ENCODE assay signal across 9 cellular contexts in the genomic region with DNA sequence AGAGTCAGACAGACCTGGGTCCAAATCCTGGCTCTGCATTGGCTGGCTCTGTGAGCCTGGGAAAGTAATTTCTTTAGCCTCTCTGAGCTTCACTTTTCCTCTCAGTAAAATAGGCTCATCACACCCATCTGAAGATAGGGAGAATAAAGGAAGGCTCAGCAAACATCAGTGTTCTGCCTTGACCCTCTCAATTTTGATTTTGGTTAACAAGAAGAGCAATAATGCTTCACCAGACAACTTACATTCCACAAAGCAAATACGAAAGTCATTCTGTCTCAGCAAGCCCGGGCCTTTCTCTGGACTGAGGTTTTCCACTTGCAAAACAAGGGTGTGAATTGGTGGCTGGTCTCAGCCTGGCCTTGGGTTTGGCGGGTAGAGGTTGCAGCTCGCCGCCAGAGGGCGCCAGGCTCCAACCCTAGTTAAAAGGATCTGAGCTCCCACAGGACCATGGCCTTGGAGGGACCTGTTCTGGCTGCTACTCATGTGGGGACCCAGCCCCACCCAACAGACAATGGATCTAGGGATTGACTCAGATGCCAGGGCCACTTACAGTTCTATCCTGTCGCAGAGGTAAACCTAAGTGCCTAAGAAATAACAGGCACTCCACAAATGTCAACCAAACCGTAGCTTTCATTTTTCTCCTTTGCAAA. TPM values are rescaled to one million over a fixed set of nuclear protein-coding genes. Genes with fewer than 3 reads are reported as not detected.
DNase-seq lines count a peak whose midpoint lies in the region; ATAC-seq and TF ChIP-seq lines count a peak whose summit lies in the region.
"Had no signal": no experiment of that assay in that cellular context is flagged by ENCODE, and none has a peak within 500 bp of the region (broad histone marks: within the 10 kb centered on the region; RNA-seq: fewer than 3 reads in every experiment).

No MANE protein-coding gene starts in this region.

- no peaks in the 10 kb centered on the region for H3K4me1 ChIP-seq in CD8-positive, alpha-beta memory T cell (ENCODE audit: insufficient read depth, low read length)
- H3K4me1 ChIP-seq in colonic mucosa (no peaks in the 10 kb centered on the region), liver (ENCODE audit: control insufficient read depth in 4 of 4, insufficient read depth in 4 of 4, low read length in 3 of 4) (no peaks in the 10 kb centered on the region)

- H3K27ac Mint-ChIP-seq in CD8-positive, alpha-beta memory T cell = no peak overlapping the region
- H3K27ac Mint-ChIP-seq in activated CD4-positive, alpha-beta T cell treated with anti-CD3 and anti-CD28 coated beads, Interleukin-2, amount 10 ng/mL, durations not matched to agents 7 days and 5 days = no peak overlapping the region
- H3K27ac Mint-ChIP-seq: IgD-negative memory B cell had no signal

- TF ChIP-seq RAD21 in liver (IDR thresholded peaks at IDR 0.05) = peak; percentile 94 to 96

- ATAC-seq in HG02642 (IDR thresholded peaks at IDR 0.05; ENCODE audit: poor library complexity, unreplicated experiment) = peak; percentile 41

- 14% methylated on average over 8 of the region's 8 CpGs for WGBS in liver

- H3K9ac ChIP-seq in colonic mucosa (ENCODE audit: low read depth in 2 of 2, low read length in 2 of 2) (no peak overlapping the region), liver (ENCODE audit: low read depth in 1 of 2, low read length in 2 of 2) (no peak overlapping the region)

- POLR2A ChIA-PET in CD8-positive, alpha-beta memory T cell (lab: Charles Lee) = interaction anchor here (0.6 kb wide), 1 partner anchor 54 kb away, joined by 6 read pairs; no protein-coding TSS in a partner anchor
- POLR2A ChIA-PET in activated CD4-positive, alpha-beta T cell treated with anti-CD3 and anti-CD28 coated beads, Interleukin-2, amount 10 ng/mL, durations not matched to agents 7 days and 5 days (lab: Charles Lee) = no interaction called here

- intact Hi-C loops in colonic mucosa (cut with DNase I) = loop anchor here (5.0 kb wide), 2 partner anchors 48 to 98 kb away; no protein-coding TSS in a partner anchor

- CTCF ChIA-PET in CD8-positive, alpha-beta memory T cell (lab: Charles Lee) = interaction anchor here (0.6 to 2.6 kb wide), 35 partner anchors 10 to 401 kb away, joined by 3 to 40 read pairs (median 4); a partner anchor contains a TSS
- CTCF ChIA-PET in activated CD4-positive, alpha-beta T cell treated with anti-CD3 and anti-CD28 coated beads, Interleukin-2, amount 10 ng/mL, durations not matched to agents 7 days and 5 days (lab: Charles Lee) = interaction anchor here (0.5 to 3.3 kb wide), 26 partner anchors 11 to 207 kb away, joined by 3 to 33 read pairs (median 4); a partner anchor contains a TSS

- H3K4me3 Mint-ChIP-seq in CD8-positive, alpha-beta memory T cell = no peak overlapping the region
- no peak overlapping the region for H3K4me3 Mint-ChIP-seq in activated CD4-positive, alpha-beta T cell treated with anti-CD3 and anti-CD28 coated beads, Interleukin-2, amount 10 ng/mL, durations not matched to agents 7 days and 5 days
- H3K4me3 Mint-ChIP-seq: IgD-negative memory B cell had no signal

- peak; percentile 48 to 82 (median 67) for DNase-seq in CD8-positive, alpha-beta memory T cell
- DNase-seq in NCI-H526 (lab: John Stamatoyannopoulos, UW) (peak; percentile 63 to 83), colonic mucosa (peak; percentile 85), cortex of kidney (lab: John Stamatoyannopoulos, UW) (no peak)
- peak; percentile 83 for DNase-seq in activated CD4-positive, alpha-beta T cell treated with anti-CD3 and anti-CD28 coated beads, Interleukin-2, amount 10 ng/mL, durations not matched to agents 7 days and 5 days
- peak; percentile 44 to 74 (median 58) for DNase-seq in stimulated activated CD4-positive, alpha-beta T cell treated with anti-CD3 and anti-CD28 coated beads, TNF-alpha, amount 100 ng/mL, for 1 hour (ENCODE audit: low read depth in 3 of 3, low spot score in 1 of 3)

- no peaks in the 10 kb centered on the region for H3K9me3 ChIP-seq in CD8-positive, alpha-beta memory T cell (ENCODE audit: low read length)
- H3K9me3 ChIP-seq in colonic mucosa = no peaks in the 10 kb centered on the region
- no peaks in the 10 kb centered on the region for H3K9me3 ChIP-seq in liver (ENCODE audit: control insufficient read depth in 4 of 4, low read length in 3 of 4)

- no peaks in the 10 kb centered on the region for H3K9me3 Mint-ChIP-seq in CD8-positive, alpha-beta memory T cell
- no peaks in the 10 kb centered on the region for H3K9me3 Mint-ChIP-seq in activated CD4-positive, alpha-beta T cell treated with anti-CD3 and anti-CD28 coated beads, Interleukin-2, amount 10 ng/mL, durations not matched to agents 7 days and 5 days
- H3K9me3 Mint-ChIP-seq: IgD-negative memory B cell had no signal

- H3K27me3 ChIP-seq in CD8-positive, alpha-beta memory T cell (ENCODE audit: insufficient read depth, low read length, poor library complexity, severe bottlenecking) = no peaks in the 10 kb centered on the region
- H3K27me3 ChIP-seq in colonic mucosa (no peaks in the 10 kb centered on the region), liver (ENCODE audit: control insufficient read depth in 4 of 4, insufficient read depth in 4 of 4, low read length in 3 of 4) (no peaks in the 10 kb centered on the region)

- H3K27me3 Mint-ChIP-seq in CD8-positive, alpha-beta memory T cell = peaks cover 9 to 19% of the 10 kb centered on the region in 2 donors
- peaks cover 9% of the 10 kb centered on the region for H3K27me3 Mint-ChIP-seq in activated CD4-positive, alpha-beta T cell treated with anti-CD3 and anti-CD28 coated beads, Interleukin-2, amount 10 ng/mL, durations not matched to agents 7 days and 5 days

- TF ChIP-seq CTCF in colonic mucosa (IDR thresholded peaks at IDR 0.05) (peak; percentile 93), liver (IDR thresholded peaks at IDR 0.05; ENCODE audit: low read depth, low read length, missing input control) (peak; percentile 94)

- H3K4me1 Mint-ChIP-seq in CD8-positive, alpha-beta memory T cell = peaks cover 0 to 5% (median 0%) of the 10 kb centered on the region in 3 donors
- peaks cover 7% of the 10 kb centered on the region for H3K4me1 Mint-ChIP-seq in activated CD4-positive, alpha-beta T cell treated with anti-CD3 and anti-CD28 coated beads, Interleukin-2, amount 10 ng/mL, durations not matched to agents 7 days and 5 days
- H3K4me1 Mint-ChIP-seq: IgD-negative memory B cell had no signal

- no peaks in the 10 kb centered on the region for H3K36me3 Mint-ChIP-seq in CD8-positive, alpha-beta memory T cell
- H3K36me3 Mint-ChIP-seq in activated CD4-positive, alpha-beta T cell treated with anti-CD3 and anti-CD28 coated beads, Interleukin-2, amount 10 ng/mL, durations not matched to agents 7 days and 5 days (ENCODE audit: low read depth) = no peaks in the 10 kb centered on the region

- no peak overlapping the region for H3K4me3 ChIP-seq in CD8-positive, alpha-beta memory T cell (ENCODE audit: low read length)
- no peak overlapping the region for H3K4me3 ChIP-seq in colonic mucosa
- H3K4me3 ChIP-seq in liver (ENCODE audit: low read depth in 1 of 3, low read length in 3 of 3) = no peak overlapping the region

- H3K27ac ChIP-seq in CD8-positive, alpha-beta memory T cell (ENCODE audit: low read depth, low read length) = no peak overlapping the region
- H3K27ac ChIP-seq in colonic mucosa = no peak overlapping the region
- H3K27ac ChIP-seq in liver (ENCODE audit: low read depth in 1 of 2, low read length in 2 of 2) = no peak overlapping the region

- no peaks in the 10 kb centered on the region for H3K36me3 ChIP-seq in CD8-positive, alpha-beta memory T cell (ENCODE audit: insufficient read depth, low read length)
- no peaks in the 10 kb centered on the region for H3K36me3 ChIP-seq in colonic mucosa
- no peaks in the 10 kb centered on the region for H3K36me3 ChIP-seq in liver (ENCODE audit: control insufficient read depth in 4 of 4, insufficient read depth in 3 of 4, low read depth in 1 of 4, low read length in 3 of 4)

TF ChIP-seq in liver, 16 proteins besides CTCF, POLR2A, EP300 and RAD21:
- no peak for TF ChIP-seq HNF4G (IDR thresholded peaks at IDR 0.05)
- TF ChIP-seq HNF4A (conservative IDR thresholded peaks at IDR 0.05) = no peak
- TF ChIP-seq GABPA (IDR thresholded peaks at IDR 0.05 in 1 of 2, conservative IDR thresholded peaks at IDR 0.05 in 1 of 2) = no peak
- peak in 1 of 2 donors; percentile 23 for TF ChIP-seq RXRA (IDR thresholded peaks at IDR 0.05)

RNA-seq across cellular contexts. Expression of a gene that starts 1.6 kb away (rescaled TPM):
- not detected for total RNA-seq in CD8-positive, alpha-beta memory T cell
- polyA plus RNA-seq in CD8-positive, alpha-beta memory T cell = not detected
- not detected for total RNA-seq in activated CD4-positive, alpha-beta T cell treated with anti-CD3 and anti-CD28 coated beads, Interleukin-2, amount 10 ng/mL, durations not matched to agents 7 days and 5 days
- total RNA-seq in colonic mucosa (under 1 TPM in 1 of 2 donors, not detected in 1; 0.49 TPM), liver (not detected)
- not detected for polyA plus RNA-seq in liver
- polyA plus RNA-seq: IgD-negative memory B cell had no signal

RNA-seq across cellular contexts. Expression of a gene that starts 9.8 kb away (rescaled TPM):
- total RNA-seq in CD8-positive, alpha-beta memory T cell = not detected
- polyA plus RNA-seq in CD8-positive, alpha-beta memory T cell = not detected
- total RNA-seq in activated CD4-positive, alpha-beta T cell treated with anti-CD3 and anti-CD28 coated beads, Interleukin-2, amount 10 ng/mL, durations not matched to agents 7 days and 5 days = not detected
- total RNA-seq in colonic mucosa (100 to 1,000 TPM in 1 of 2 donors, 10 to 100 TPM in 1; 73.8 to 258 TPM), liver (not detected)
- polyA plus RNA-seq in liver = under 1 TPM in 1 of 2 donors, not detected in 1; 0.05 TPM
- polyA plus RNA-seq: IgD-negative memory B cell had no signal

RNA-seq across cellular contexts. Expression of a gene that starts 36.6 kb away (rescaled TPM):
- 1 to 10 TPM in 1 of 2 experiments, under 1 TPM in 1; 0.90 to 1.1 TPM for total RNA-seq in CD8-positive, alpha-beta memory T cell
- polyA plus RNA-seq in CD8-positive, alpha-beta memory T cell = 1.2 TPM
- under 1 TPM; 0.60 to 0.69 TPM for total RNA-seq in activated CD4-positive, alpha-beta T cell treated with anti-CD3 and anti-CD28 coated beads, Interleukin-2, amount 10 ng/mL, durations not matched to agents 7 days and 5 days
- 1 to 10 TPM; 1.1 to 2.8 TPM for total RNA-seq in colonic mucosa
- under 1 TPM; 0.05 to 0.25 TPM for total RNA-seq in liver
- polyA plus RNA-seq in liver = under 1 TPM; 0.06 to 0.13 TPM

Comparison
In these comparisons a context has a peak if more than half of its experiments do, and no peak if none do; other contexts are left out.
1. RNA of a gene that starts 9.8 kb away (total RNA-seq): 73.8 to 258 TPM in colonic mucosa; not detected in CD8-positive, alpha-beta memory T cell, not detected in activated CD4-positive, alpha-beta T cell treated with anti-CD3 and anti-CD28 coated beads, Interleukin-2, amount 10 ng/mL, durations not matched to agents 7 days and 5 days and not detected in liver; every median in the first group is over 10 times any median in the second.